In genomic region chr6:55603987-55604386, GRCh38 we compare ENCODE assay signal across 32 cellular contexts. TPM values are rescaled to one million over a fixed set of nuclear protein-coding genes. Genes with fewer than 3 reads are reported as not detected.
"Had no signal": no experiment of that assay in that cellular context is flagged by ENCODE, and none has a peak within 500 bp of the region (broad histone marks: within the 10 kb centered on the region; RNA-seq: fewer than 3 reads in every experiment).

No MANE protein-coding gene starts in this region.

- H3K4me1 ChIP-seq: adrenal gland, foreskin keratinocyte, gastrocnemius medialis, heart left ventricle had no signal

- H3K9me3 ChIP-seq: adrenal gland, body of pancreas, gastrocnemius medialis, heart left ventricle had no signal

- H3K27ac ChIP-seq: adrenal gland, body of pancreas, coronary artery, dorsolateral prefrontal cortex, foreskin keratinocyte, gastrocnemius medialis, heart left ventricle, WERI-Rb-1 had no signal

- H3K4me3 ChIP-seq: adrenal gland, body of pancreas, coronary artery, dorsolateral prefrontal cortex, gastrocnemius medialis, heart left ventricle had no signal

- DNase-seq: activated B cell treated with CpG ODN at 0.5 μM for 24 hours; activated CD4-positive, alpha-beta T cell treated with anti-CD3 and anti-CD28 coated beads for 48 hours; activated CD4-positive, alpha-beta T cell treated with anti-CD3 and anti-CD28 coated beads, Interleukin-2, amount 50 U/mL, for 1 hour; activated CD4-positive, alpha-beta T cell treated with anti-CD3 and anti-CD28 coated beads, Interleukin-2, amount 50 U/mL, for 48 hours; activated CD8-positive, alpha-beta memory T cell treated with anti-CD3 and anti-CD28 coated beads for 24 hours; activated CD8-positive, alpha-beta T cell treated with anti-CD3 and anti-CD28 coated beads for 36 hours; activated effector memory CD4-positive, alpha-beta T cell treated with Interleukin-2 at 50 U/mL for 16 hours; activated gamma-delta T cell treated with Interleukin-2 at 50 U/mL for 16 hours; activated naive CD4-positive, alpha-beta T cell treated with anti-CD3 and anti-CD28 coated beads, Interleukin-2, amount 50 U/mL, for 16 hours; activated naive CD4-positive, alpha-beta T cell treated with Interleukin-2 at 50 U/mL for 16 hours; activated T-cell treated with anti-CD3 and anti-CD28 coated beads, Interleukin-2, amount 50 U/mL, for 4 hours; adrenal gland; amygdala; aorta; body of pancreas; central memory CD4-positive, alpha-beta T cell; cerebellar nuclear complex; dorsolateral prefrontal cortex; effector memory CD4-positive, alpha-beta T cell; endodermal cell; foreskin keratinocyte; gastrocnemius medialis; glutamatergic neuron; heart left ventricle; T-helper 1 cell; T-helper 17 cell; T1000; WERI-Rb-1 had no signal

- ATAC-seq: activated CD4-positive, CD25-positive, alpha-beta regulatory T cell treated with anti-CD3 and anti-CD28 coated beads, Interleukin-2, amount 50 U/mL, for 24 hours; activated CD8-positive, alpha-beta T cell treated with anti-CD3 and anti-CD28 coated beads for 36 hours; activated T-cell treated with anti-CD3 and anti-CD28 coated beads, Interleukin-2, amount 50 U/mL, for 4 hours; activated T-helper 17 cell treated with anti-CD3 and anti-CD28 coated beads, Interleukin-2, amount 50 U/mL, for 72 hours; body of pancreas; esophagus mucosa; foreskin keratinocyte; gastrocnemius medialis; heart left ventricle; T-helper 17 cell had no signal

RNA-seq across cellular contexts. Expression of gene HMGCLL1, which starts 25.0 kb away (rescaled TPM):
- total RNA-seq: activated B cell treated with CpG ODN at 0.5 μM for 24 hours; activated CD8-positive, alpha-beta T cell treated with anti-CD3 and anti-CD28 coated beads for 36 hours; activated T-cell treated with anti-CD3 and anti-CD28 coated beads, Interleukin-2, amount 50 U/mL, for 4 hours; activated T-helper 17 cell treated with anti-CD3 and anti-CD28 coated beads, Interleukin-2, amount 50 U/mL, for 72 hours; esophagus mucosa; foreskin keratinocyte; T-helper 17 cell had no signal
